1 cellular context compared by ENCODE assay signal in the genomic region with DNA sequence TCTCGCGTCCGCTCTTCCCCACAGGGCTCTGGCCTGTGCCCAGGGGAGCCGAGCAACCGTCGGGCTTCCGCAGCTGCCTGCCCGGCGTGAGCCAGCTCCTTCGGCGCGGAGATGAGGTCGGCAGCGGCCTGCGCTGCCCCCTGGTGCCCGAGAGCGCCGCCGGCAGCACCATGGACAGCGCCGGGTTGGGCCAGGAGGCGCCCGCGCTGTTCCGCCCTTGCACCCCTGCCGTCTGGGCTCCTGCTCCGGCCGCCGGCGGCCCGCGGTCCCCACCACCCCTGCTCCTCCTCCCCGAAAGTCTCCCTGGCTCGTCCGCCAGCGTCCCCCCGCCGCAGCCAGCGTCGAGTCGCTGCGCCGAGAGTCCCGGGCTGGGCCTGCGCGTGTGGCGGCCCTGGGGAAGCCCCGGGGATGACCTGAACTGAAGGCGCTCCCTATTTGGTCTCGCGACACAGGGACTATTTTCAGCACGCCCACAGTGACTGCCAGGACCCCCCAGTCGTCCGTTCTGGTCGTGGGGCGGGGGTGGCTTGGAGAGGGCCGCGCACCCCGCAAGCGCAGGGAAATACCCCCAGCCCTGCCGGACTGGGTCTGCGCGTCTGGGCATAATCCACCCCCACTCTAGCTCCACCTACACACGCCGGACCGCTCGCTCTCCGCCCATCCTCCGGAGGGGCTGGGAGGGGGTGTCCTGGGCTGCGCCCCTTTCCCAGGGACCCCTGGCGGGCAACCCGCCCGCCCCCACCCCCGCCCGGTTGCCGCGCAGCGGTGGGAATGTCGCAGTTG.
TF ChIP-seq lines count a peak whose summit lies in the region.

No MANE protein-coding gene starts in this region.

TF ChIP-seq in WTC11, 78 proteins besides CTCF, POLR2A, EP300 and RAD21 (continues in another document):
- TF ChIP-seq MXD4 (CRISPR knock-in tag; IDR thresholded peaks at IDR 0.05; ENCODE audit: borderline replicate concordance) (no peak), FOXJ3 (CRISPR knock-in tag; IDR thresholded peaks at IDR 0.05; ENCODE audit: borderline replicate concordance) (no peak), ZNF219 (CRISPR knock-in tag; IDR thresholded peaks at IDR 0.05; ENCODE audit: borderline replicate concordance) (peak; percentile 98), ETV6 (CRISPR knock-in tag; IDR thresholded peaks at IDR 0.05) (peak; percentile 99), ZNF423 (CRISPR knock-in tag; IDR thresholded peaks at IDR 0.05) (peak; percentile 49; the same call in 1 of the 2 replicates), NFE2L1 (CRISPR knock-in tag; IDR thresholded peaks at IDR 0.05) (peak; percentile 94), SOX15 (CRISPR knock-in tag; IDR thresholded peaks at IDR 0.05) (no peak), TEAD4 (CRISPR knock-in tag; IDR thresholded peaks at IDR 0.05) (peak; percentile 95), FOXP1 (CRISPR knock-in tag; IDR thresholded peaks at IDR 0.05; ENCODE audit: borderline replicate concordance) (peak; percentile 99), PRRX2 (CRISPR knock-in tag; IDR thresholded peaks at IDR 0.05) (no peak), ZNF671 (CRISPR knock-in tag; IDR thresholded peaks at IDR 0.05) (no peak), NR3C1 (CRISPR knock-in tag; conservative IDR thresholded peaks at IDR 0.05; ENCODE audit: low read depth) (peak; percentile 84; the same call in 1 of the 2 replicates)
- TF ChIP-seq, protein P1, sequence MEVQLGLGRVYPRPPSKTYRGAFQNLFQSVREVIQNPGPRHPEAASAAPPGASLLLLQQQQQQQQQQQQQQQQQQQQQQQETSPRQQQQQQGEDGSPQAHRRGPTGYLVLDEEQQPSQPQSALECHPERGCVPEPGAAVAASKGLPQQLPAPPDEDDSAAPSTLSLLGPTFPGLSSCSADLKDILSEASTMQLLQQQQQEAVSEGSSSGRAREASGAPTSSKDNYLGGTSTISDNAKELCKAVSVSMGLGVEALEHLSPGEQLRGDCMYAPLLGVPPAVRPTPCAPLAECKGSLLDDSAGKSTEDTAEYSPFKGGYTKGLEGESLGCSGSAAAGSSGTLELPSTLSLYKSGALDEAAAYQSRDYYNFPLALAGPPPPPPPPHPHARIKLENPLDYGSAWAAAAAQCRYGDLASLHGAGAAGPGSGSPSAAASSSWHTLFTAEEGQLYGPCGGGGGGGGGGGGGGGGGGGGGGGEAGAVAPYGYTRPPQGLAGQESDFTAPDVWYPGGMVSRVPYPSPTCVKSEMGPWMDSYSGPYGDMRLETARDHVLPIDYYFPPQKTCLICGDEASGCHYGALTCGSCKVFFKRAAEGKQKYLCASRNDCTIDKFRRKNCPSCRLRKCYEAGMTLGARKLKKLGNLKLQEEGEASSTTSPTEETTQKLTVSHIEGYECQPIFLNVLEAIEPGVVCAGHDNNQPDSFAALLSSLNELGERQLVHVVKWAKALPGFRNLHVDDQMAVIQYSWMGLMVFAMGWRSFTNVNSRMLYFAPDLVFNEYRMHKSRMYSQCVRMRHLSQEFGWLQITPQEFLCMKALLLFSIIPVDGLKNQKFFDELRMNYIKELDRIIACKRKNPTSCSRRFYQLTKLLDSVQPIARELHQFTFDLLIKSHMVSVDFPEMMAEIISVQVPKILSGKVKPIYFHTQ (CRISPR knock-in tag; IDR thresholded peaks at IDR 0.05) = no peak
- TF ChIP-seq, protein P2, sequence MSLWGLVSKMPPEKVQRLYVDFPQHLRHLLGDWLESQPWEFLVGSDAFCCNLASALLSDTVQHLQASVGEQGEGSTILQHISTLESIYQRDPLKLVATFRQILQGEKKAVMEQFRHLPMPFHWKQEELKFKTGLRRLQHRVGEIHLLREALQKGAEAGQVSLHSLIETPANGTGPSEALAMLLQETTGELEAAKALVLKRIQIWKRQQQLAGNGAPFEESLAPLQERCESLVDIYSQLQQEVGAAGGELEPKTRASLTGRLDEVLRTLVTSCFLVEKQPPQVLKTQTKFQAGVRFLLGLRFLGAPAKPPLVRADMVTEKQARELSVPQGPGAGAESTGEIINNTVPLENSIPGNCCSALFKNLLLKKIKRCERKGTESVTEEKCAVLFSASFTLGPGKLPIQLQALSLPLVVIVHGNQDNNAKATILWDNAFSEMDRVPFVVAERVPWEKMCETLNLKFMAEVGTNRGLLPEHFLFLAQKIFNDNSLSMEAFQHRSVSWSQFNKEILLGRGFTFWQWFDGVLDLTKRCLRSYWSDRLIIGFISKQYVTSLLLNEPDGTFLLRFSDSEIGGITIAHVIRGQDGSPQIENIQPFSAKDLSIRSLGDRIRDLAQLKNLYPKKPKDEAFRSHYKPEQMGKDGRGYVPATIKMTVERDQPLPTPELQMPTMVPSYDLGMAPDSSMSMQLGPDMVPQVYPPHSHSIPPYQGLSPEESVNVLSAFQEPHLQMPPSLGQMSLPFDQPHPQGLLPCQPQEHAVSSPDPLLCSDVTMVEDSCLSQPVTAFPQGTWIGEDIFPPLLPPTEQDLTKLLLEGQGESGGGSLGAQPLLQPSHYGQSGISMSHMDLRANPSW (CRISPR knock-in tag; conservative IDR thresholded peaks at IDR 0.05; ENCODE audit: low read depth) = no peak
- TF ChIP-seq, protein P3, sequence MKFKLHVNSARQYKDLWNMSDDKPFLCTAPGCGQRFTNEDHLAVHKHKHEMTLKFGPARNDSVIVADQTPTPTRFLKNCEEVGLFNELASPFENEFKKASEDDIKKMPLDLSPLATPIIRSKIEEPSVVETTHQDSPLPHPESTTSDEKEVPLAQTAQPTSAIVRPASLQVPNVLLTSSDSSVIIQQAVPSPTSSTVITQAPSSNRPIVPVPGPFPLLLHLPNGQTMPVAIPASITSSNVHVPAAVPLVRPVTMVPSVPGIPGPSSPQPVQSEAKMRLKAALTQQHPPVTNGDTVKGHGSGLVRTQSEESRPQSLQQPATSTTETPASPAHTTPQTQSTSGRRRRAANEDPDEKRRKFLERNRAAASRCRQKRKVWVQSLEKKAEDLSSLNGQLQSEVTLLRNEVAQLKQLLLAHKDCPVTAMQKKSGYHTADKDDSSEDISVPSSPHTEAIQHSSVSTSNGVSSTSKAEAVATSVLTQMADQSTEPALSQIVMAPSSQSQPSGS (CRISPR knock-in tag; IDR thresholded peaks at IDR 0.05; ENCODE audit: borderline replicate concordance, low read depth) = peak; percentile 86; the same call in 1 of the 2 replicates
- TF ChIP-seq, protein P4, sequence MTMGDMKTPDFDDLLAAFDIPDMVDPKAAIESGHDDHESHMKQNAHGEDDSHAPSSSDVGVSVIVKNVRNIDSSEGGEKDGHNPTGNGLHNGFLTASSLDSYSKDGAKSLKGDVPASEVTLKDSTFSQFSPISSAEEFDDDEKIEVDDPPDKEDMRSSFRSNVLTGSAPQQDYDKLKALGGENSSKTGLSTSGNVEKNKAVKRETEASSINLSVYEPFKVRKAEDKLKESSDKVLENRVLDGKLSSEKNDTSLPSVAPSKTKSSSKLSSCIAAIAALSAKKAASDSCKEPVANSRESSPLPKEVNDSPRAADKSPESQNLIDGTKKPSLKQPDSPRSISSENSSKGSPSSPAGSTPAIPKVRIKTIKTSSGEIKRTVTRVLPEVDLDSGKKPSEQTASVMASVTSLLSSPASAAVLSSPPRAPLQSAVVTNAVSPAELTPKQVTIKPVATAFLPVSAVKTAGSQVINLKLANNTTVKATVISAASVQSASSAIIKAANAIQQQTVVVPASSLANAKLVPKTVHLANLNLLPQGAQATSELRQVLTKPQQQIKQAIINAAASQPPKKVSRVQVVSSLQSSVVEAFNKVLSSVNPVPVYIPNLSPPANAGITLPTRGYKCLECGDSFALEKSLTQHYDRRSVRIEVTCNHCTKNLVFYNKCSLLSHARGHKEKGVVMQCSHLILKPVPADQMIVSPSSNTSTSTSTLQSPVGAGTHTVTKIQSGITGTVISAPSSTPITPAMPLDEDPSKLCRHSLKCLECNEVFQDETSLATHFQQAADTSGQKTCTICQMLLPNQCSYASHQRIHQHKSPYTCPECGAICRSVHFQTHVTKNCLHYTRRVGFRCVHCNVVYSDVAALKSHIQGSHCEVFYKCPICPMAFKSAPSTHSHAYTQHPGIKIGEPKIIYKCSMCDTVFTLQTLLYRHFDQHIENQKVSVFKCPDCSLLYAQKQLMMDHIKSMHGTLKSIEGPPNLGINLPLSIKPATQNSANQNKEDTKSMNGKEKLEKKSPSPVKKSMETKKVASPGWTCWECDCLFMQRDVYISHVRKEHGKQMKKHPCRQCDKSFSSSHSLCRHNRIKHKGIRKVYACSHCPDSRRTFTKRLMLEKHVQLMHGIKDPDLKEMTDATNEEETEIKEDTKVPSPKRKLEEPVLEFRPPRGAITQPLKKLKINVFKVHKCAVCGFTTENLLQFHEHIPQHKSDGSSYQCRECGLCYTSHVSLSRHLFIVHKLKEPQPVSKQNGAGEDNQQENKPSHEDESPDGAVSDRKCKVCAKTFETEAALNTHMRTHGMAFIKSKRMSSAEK (CRISPR knock-in tag; IDR thresholded peaks at IDR 0.05; ENCODE audit: borderline replicate concordance) = no peak
- TF ChIP-seq, protein P5, sequence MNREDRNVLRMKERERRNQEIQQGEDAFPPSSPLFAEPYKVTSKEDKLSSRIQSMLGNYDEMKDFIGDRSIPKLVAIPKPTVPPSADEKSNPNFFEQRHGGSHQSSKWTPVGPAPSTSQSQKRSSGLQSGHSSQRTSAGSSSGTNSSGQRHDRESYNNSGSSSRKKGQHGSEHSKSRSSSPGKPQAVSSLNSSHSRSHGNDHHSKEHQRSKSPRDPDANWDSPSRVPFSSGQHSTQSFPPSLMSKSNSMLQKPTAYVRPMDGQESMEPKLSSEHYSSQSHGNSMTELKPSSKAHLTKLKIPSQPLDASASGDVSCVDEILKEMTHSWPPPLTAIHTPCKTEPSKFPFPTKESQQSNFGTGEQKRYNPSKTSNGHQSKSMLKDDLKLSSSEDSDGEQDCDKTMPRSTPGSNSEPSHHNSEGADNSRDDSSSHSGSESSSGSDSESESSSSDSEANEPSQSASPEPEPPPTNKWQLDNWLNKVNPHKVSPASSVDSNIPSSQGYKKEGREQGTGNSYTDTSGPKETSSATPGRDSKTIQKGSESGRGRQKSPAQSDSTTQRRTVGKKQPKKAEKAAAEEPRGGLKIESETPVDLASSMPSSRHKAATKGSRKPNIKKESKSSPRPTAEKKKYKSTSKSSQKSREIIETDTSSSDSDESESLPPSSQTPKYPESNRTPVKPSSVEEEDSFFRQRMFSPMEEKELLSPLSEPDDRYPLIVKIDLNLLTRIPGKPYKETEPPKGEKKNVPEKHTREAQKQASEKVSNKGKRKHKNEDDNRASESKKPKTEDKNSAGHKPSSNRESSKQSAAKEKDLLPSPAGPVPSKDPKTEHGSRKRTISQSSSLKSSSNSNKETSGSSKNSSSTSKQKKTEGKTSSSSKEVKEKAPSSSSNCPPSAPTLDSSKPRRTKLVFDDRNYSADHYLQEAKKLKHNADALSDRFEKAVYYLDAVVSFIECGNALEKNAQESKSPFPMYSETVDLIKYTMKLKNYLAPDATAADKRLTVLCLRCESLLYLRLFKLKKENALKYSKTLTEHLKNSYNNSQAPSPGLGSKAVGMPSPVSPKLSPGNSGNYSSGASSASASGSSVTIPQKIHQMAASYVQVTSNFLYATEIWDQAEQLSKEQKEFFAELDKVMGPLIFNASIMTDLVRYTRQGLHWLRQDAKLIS (CRISPR knock-in tag; IDR thresholded peaks at IDR 0.05; ENCODE audit: borderline replicate concordance) = peak; percentile 81; the same call in 1 of the 2 replicates
- TF ChIP-seq, protein P6, sequence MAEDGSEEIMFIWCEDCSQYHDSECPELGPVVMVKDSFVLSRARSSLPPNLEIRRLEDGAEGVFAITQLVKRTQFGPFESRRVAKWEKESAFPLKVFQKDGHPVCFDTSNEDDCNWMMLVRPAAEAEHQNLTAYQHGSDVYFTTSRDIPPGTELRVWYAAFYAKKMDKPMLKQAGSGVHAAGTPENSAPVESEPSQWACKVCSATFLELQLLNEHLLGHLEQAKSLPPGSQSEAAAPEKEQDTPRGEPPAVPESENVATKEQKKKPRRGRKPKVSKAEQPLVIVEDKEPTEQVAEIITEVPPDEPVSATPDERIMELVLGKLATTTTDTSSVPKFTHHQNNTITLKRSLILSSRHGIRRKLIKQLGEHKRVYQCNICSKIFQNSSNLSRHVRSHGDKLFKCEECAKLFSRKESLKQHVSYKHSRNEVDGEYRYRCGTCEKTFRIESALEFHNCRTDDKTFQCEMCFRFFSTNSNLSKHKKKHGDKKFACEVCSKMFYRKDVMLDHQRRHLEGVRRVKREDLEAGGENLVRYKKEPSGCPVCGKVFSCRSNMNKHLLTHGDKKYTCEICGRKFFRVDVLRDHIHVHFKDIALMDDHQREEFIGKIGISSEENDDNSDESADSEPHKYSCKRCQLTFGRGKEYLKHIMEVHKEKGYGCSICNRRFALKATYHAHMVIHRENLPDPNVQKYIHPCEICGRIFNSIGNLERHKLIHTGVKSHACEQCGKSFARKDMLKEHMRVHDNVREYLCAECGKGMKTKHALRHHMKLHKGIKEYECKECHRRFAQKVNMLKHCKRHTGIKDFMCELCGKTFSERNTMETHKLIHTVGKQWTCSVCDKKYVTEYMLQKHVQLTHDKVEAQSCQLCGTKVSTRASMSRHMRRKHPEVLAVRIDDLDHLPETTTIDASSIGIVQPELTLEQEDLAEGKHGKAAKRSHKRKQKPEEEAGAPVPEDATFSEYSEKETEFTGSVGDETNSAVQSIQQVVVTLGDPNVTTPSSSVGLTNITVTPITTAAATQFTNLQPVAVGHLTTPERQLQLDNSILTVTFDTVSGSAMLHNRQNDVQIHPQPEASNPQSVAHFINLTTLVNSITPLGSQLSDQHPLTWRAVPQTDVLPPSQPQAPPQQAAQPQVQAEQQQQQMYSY (CRISPR knock-in tag; IDR thresholded peaks at IDR 0.05) = peak; percentile 62
- TF ChIP-seq, protein P7, sequence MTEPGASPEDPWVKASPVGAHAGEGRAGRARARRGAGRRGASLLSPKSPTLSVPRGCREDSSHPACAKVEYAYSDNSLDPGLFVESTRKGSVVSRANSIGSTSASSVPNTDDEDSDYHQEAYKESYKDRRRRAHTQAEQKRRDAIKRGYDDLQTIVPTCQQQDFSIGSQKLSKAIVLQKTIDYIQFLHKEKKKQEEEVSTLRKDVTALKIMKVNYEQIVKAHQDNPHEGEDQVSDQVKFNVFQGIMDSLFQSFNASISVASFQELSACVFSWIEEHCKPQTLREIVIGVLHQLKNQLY (CRISPR knock-in tag; IDR thresholded peaks at IDR 0.05) = peak; percentile 97
- TF ChIP-seq, protein P8, sequence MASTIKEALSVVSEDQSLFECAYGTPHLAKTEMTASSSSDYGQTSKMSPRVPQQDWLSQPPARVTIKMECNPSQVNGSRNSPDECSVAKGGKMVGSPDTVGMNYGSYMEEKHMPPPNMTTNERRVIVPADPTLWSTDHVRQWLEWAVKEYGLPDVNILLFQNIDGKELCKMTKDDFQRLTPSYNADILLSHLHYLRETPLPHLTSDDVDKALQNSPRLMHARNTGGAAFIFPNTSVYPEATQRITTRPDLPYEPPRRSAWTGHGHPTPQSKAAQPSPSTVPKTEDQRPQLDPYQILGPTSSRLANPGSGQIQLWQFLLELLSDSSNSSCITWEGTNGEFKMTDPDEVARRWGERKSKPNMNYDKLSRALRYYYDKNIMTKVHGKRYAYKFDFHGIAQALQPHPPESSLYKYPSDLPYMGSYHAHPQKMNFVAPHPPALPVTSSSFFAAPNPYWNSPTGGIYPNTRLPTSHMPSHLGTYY (CRISPR knock-in tag; IDR thresholded peaks at IDR 0.05) = no peak
- TF ChIP-seq, protein P9, sequence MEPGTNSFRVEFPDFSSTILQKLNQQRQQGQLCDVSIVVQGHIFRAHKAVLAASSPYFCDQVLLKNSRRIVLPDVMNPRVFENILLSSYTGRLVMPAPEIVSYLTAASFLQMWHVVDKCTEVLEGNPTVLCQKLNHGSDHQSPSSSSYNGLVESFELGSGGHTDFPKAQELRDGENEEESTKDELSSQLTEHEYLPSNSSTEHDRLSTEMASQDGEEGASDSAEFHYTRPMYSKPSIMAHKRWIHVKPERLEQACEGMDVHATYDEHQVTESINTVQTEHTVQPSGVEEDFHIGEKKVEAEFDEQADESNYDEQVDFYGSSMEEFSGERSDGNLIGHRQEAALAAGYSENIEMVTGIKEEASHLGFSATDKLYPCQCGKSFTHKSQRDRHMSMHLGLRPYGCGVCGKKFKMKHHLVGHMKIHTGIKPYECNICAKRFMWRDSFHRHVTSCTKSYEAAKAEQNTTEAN (CRISPR knock-in tag; IDR thresholded peaks at IDR 0.05) = peak; percentile 96
